In genomic region chr2:64453710-64454315, GRCh38 we compare ENCODE assay signal across 1 cellular context.
TF ChIP-seq lines count a peak whose summit lies in the region.

Gene LGALSL (plus strand): TSS chr2:64454162. CDS start chr2:64454546, 384 bp downstream.

TF ChIP-seq in WTC11, 78 proteins besides CTCF, POLR2A, EP300 and RAD21 (continued from another document):
- TF ChIP-seq MAX (CRISPR knock-in tag; IDR thresholded peaks at IDR 0.05), result peak; percentile 42; the same call in 1 of the 2 replicates
- TF ChIP-seq USF2 (CRISPR knock-in tag; IDR thresholded peaks at IDR 0.05), result peak; percentile 87
- TF ChIP-seq HMGXB4 (CRISPR knock-in tag; IDR thresholded peaks at IDR 0.05), result no peak
- TF ChIP-seq GABPB1 (CRISPR knock-in tag; IDR thresholded peaks at IDR 0.05), result no peak
- no peak for TF ChIP-seq ZNF263 (CRISPR knock-in tag; IDR thresholded peaks at IDR 0.05; ENCODE audit: low read depth)
